34 cellular contexts compared by ENCODE assay signal in genomic region chr3:54776601-54777000, GRCh38.
"Had no signal": no experiment of that assay in that cellular context is flagged by ENCODE, and none has a peak within 500 bp of the region (broad histone marks: within the 10 kb centered on the region; RNA-seq: fewer than 3 reads in every experiment).

No MANE protein-coding gene starts in this region.

- H3K9me3 ChIP-seq: ascending aorta, body of pancreas, breast epithelium had no signal

- H3K27me3 Mint-ChIP-seq: activated B cell treated with CpG ODN at 0.5 μM for 24 hours; activated CD4-positive, alpha-beta memory T cell treated with anti-CD3 and anti-CD28 coated beads, Interleukin-2, amount 10 ng/mL, durations not matched to agents 7 days and 5 days; activated CD4-positive, alpha-beta T cell treated with anti-CD3 and anti-CD28 coated beads, Interleukin-2, amount 10 ng/mL, durations not matched to agents 24 days and 14 days; activated CD8-positive, alpha-beta memory T cell treated with anti-CD3 and anti-CD28 coated beads, Interleukin-2, amount 10 ng/mL, durations not matched to agents 7 days and 5 days; activated naive CD4-positive, alpha-beta T cell treated with anti-CD3 and anti-CD28 coated beads, Interleukin-2, amount 10 ng/mL, durations not matched to agents 7 days and 5 days; activated naive CD8-positive, alpha-beta T cell treated with anti-CD3 and anti-CD28 coated beads, Interleukin-2, amount 10 ng/mL, durations not matched to agents 7 days and 5 days; activated naive CD8-positive, alpha-beta T cell treated with anti-CD3 and anti-CD28 coated beads, Interleukin-2, amount 50 U/mL, for 24 hours; activated T-cell treated with anti-CD3 and anti-CD28 coated beads, Interleukin-2, amount 50 U/mL, for 24 hours; T-helper 17 cell had no signal

- H3K4me3 Mint-ChIP-seq: activated B cell treated with CpG ODN at 0.5 μM for 24 hours; activated CD4-positive, alpha-beta memory T cell treated with anti-CD3 and anti-CD28 coated beads, Interleukin-2, amount 10 ng/mL, durations not matched to agents 7 days and 5 days; activated CD4-positive, alpha-beta T cell treated with anti-CD3 and anti-CD28 coated beads, Interleukin-2, amount 10 ng/mL, durations not matched to agents 24 days and 14 days; activated CD8-positive, alpha-beta memory T cell treated with anti-CD3 and anti-CD28 coated beads, Interleukin-2, amount 10 ng/mL, durations not matched to agents 7 days and 5 days; activated CD8-positive, alpha-beta T cell treated with anti-CD3 and anti-CD28 coated beads, Interleukin-2, amount 10 ng/mL, durations not matched to agents 7 days and 5 days; activated naive CD4-positive, alpha-beta T cell treated with anti-CD3 and anti-CD28 coated beads, Interleukin-2, amount 10 ng/mL, durations not matched to agents 7 days and 5 days; activated naive CD4-positive, alpha-beta T cell treated with anti-CD3 and anti-CD28 coated beads, Interleukin-2, amount 50 U/mL, for 24 hours; activated naive CD8-positive, alpha-beta T cell; activated naive CD8-positive, alpha-beta T cell treated with anti-CD3 and anti-CD28 coated beads, Interleukin-2, amount 10 ng/mL, durations not matched to agents 7 days and 5 days; activated naive CD8-positive, alpha-beta T cell treated with anti-CD3 and anti-CD28 coated beads, Interleukin-2, amount 50 U/mL, for 24 hours; activated T-cell treated with anti-CD3 and anti-CD28 coated beads, Interleukin-2, amount 50 U/mL, for 24 hours; T-cell; T-helper 17 cell; T-helper 2 cell treated with Interferon-gamma antibody and Interleukin-4, amounts not matched to agents 5 μg/mL and 100 μg/mL, for 36 hours had no signal

- DNase-seq: activated B cell treated with CpG ODN at 0.5 μM for 24 hours; activated CD4-positive, alpha-beta memory T cell treated with anti-CD3 and anti-CD28 coated beads, Interleukin-2, amount 10 ng/mL, durations not matched to agents 7 days and 5 days; activated CD4-positive, alpha-beta T cell treated with anti-CD3 and anti-CD28 coated beads for 4 hours; activated CD4-positive, alpha-beta T cell treated with anti-CD3 and anti-CD28 coated beads, Interleukin-2, amount 10 ng/mL, durations not matched to agents 24 days and 14 days; activated CD4-positive, alpha-beta T cell treated with anti-CD3 and anti-CD28 coated beads, Interleukin-2, amount 50 U/mL, for 48 hours; activated CD4-positive, CD25-positive, alpha-beta regulatory T cell treated with anti-CD3 and anti-CD28 coated beads, Interleukin-2, amount 50 U/mL, for 72 hours; activated CD8-positive, alpha-beta memory T cell treated with anti-CD3 and anti-CD28 coated beads for 24 hours; activated CD8-positive, alpha-beta memory T cell treated with anti-CD3 and anti-CD28 coated beads, Interleukin-2, amount 10 ng/mL, durations not matched to agents 7 days and 5 days; activated CD8-positive, alpha-beta memory T cell treated with anti-CD3 and anti-CD28 coated beads, Interleukin-2, amount 50 U/mL, for 48 hours; activated CD8-positive, alpha-beta T cell treated with anti-CD3 and anti-CD28 coated beads, Interleukin-2, amount 10 ng/mL, durations not matched to agents 7 days and 5 days; activated effector memory CD4-positive, alpha-beta T cell treated with Interleukin-2 at 50 U/mL for 16 hours; activated gamma-delta T cell; activated naive CD4-positive, alpha-beta T cell treated with anti-CD3 and anti-CD28 coated beads, Interleukin-2, amount 10 ng/mL, durations not matched to agents 7 days and 5 days; activated naive CD4-positive, alpha-beta T cell treated with Interleukin-2 at 50 U/mL for 16 hours; activated naive CD8-positive, alpha-beta T cell treated with anti-CD3 and anti-CD28 coated beads, Interleukin-2, amount 10 ng/mL, durations not matched to agents 7 days and 5 days; activated naive CD8-positive, alpha-beta T cell treated with anti-CD3 and anti-CD28 coated beads, Interleukin-2, amount 50 U/mL, for 24 hours; activated T-cell treated with anti-CD3 and anti-CD28 coated beads, Interleukin-2, amount 50 U/mL, for 24 hours; activated T-cell treated with anti-CD3 and anti-CD28 coated beads, Interleukin-2, amount 50 U/mL, for 48 hours; amygdala; anterior cingulate cortex; body of pancreas; brain microvascular endothelial cell; central memory CD4-positive, alpha-beta T cell; T-cell; T-helper 17 cell; T-helper 9 cell had no signal

- FAIRE-seq: TTC549 had no signal

- H3K9me3 Mint-ChIP-seq: activated B cell treated with CpG ODN at 0.5 μM for 24 hours; activated CD4-positive, alpha-beta T cell treated with anti-CD3 and anti-CD28 coated beads, Interleukin-2, amount 10 ng/mL, durations not matched to agents 24 days and 14 days; activated naive CD8-positive, alpha-beta T cell treated with anti-CD3 and anti-CD28 coated beads, Interleukin-2, amount 10 ng/mL, durations not matched to agents 7 days and 5 days; activated naive CD8-positive, alpha-beta T cell treated with anti-CD3 and anti-CD28 coated beads, Interleukin-2, amount 50 U/mL, for 24 hours; activated T-cell treated with anti-CD3 and anti-CD28 coated beads, Interleukin-2, amount 50 U/mL, for 24 hours; activated T-helper 2 cell treated with anti-CD3 and anti-CD28 coated beads, Interferon-gamma antibody, Interleukin-2, Interleukin-4, amounts not matched to agents 10 μg/mL and 5 μg/mL and 100 μg/mL, durations not matched to agents 14 hours and 24 hours and 36 hours had no signal

- H3K27me3 ChIP-seq: ascending aorta, body of pancreas, brain microvascular endothelial cell, breast epithelium had no signal

- H3K27ac Mint-ChIP-seq: activated B cell treated with CpG ODN at 0.5 μM for 24 hours; activated CD4-positive, alpha-beta memory T cell treated with anti-CD3 and anti-CD28 coated beads, Interleukin-2, amount 10 ng/mL, durations not matched to agents 7 days and 5 days; activated CD4-positive, alpha-beta T cell treated with anti-CD3 and anti-CD28 coated beads, Interleukin-2, amount 10 ng/mL, durations not matched to agents 24 days and 14 days; activated CD8-positive, alpha-beta memory T cell treated with anti-CD3 and anti-CD28 coated beads, Interleukin-2, amount 10 ng/mL, durations not matched to agents 7 days and 5 days; activated CD8-positive, alpha-beta T cell treated with anti-CD3 and anti-CD28 coated beads, Interleukin-2, amount 10 ng/mL, durations not matched to agents 7 days and 5 days; activated naive CD4-positive, alpha-beta T cell treated with anti-CD3 and anti-CD28 coated beads, Interleukin-2, amount 10 ng/mL, durations not matched to agents 7 days and 5 days; activated naive CD4-positive, alpha-beta T cell treated with anti-CD3 and anti-CD28 coated beads, Interleukin-2, amount 50 U/mL, for 24 hours; activated naive CD8-positive, alpha-beta T cell; activated naive CD8-positive, alpha-beta T cell treated with anti-CD3 and anti-CD28 coated beads, Interleukin-2, amount 10 ng/mL, durations not matched to agents 7 days and 5 days; activated naive CD8-positive, alpha-beta T cell treated with anti-CD3 and anti-CD28 coated beads, Interleukin-2, amount 50 U/mL, for 24 hours; activated T-cell treated with anti-CD3 and anti-CD28 coated beads, Interleukin-2, amount 50 U/mL, for 24 hours; activated T-helper 2 cell treated with anti-CD3 and anti-CD28 coated beads, Interferon-gamma antibody, Interleukin-2, Interleukin-4, amounts not matched to agents 10 μg/mL and 5 μg/mL and 100 μg/mL, durations not matched to agents 14 hours and 24 hours and 36 hours; T-cell; T-helper 17 cell; T-helper 2 cell treated with Interferon-gamma antibody and Interleukin-4, amounts not matched to agents 5 μg/mL and 100 μg/mL, for 36 hours had no signal

- H3K36me3 Mint-ChIP-seq: activated CD8-positive, alpha-beta memory T cell treated with anti-CD3 and anti-CD28 coated beads, Interleukin-2, amount 10 ng/mL, durations not matched to agents 7 days and 5 days; activated naive CD4-positive, alpha-beta T cell treated with anti-CD3 and anti-CD28 coated beads, Interleukin-2, amount 10 ng/mL, durations not matched to agents 7 days and 5 days; activated naive CD4-positive, alpha-beta T cell treated with anti-CD3 and anti-CD28 coated beads, Interleukin-2, amount 50 U/mL, for 24 hours; activated naive CD8-positive, alpha-beta T cell; activated naive CD8-positive, alpha-beta T cell treated with anti-CD3 and anti-CD28 coated beads, Interleukin-2, amount 10 ng/mL, durations not matched to agents 7 days and 5 days; T-cell had no signal

- H3K36me3 ChIP-seq: ascending aorta, brain microvascular endothelial cell, breast epithelium had no signal

- H3K4me1 Mint-ChIP-seq: activated B cell treated with CpG ODN at 0.5 μM for 24 hours; activated CD4-positive, alpha-beta memory T cell treated with anti-CD3 and anti-CD28 coated beads, Interleukin-2, amount 10 ng/mL, durations not matched to agents 7 days and 5 days; activated CD4-positive, alpha-beta T cell treated with anti-CD3 and anti-CD28 coated beads, Interleukin-2, amount 10 ng/mL, durations not matched to agents 24 days and 14 days; activated CD8-positive, alpha-beta memory T cell treated with anti-CD3 and anti-CD28 coated beads, Interleukin-2, amount 10 ng/mL, durations not matched to agents 7 days and 5 days; activated naive CD4-positive, alpha-beta T cell treated with anti-CD3 and anti-CD28 coated beads, Interleukin-2, amount 10 ng/mL, durations not matched to agents 7 days and 5 days; activated naive CD4-positive, alpha-beta T cell treated with anti-CD3 and anti-CD28 coated beads, Interleukin-2, amount 50 U/mL, for 24 hours; activated naive CD8-positive, alpha-beta T cell treated with anti-CD3 and anti-CD28 coated beads, Interleukin-2, amount 10 ng/mL, durations not matched to agents 7 days and 5 days; activated naive CD8-positive, alpha-beta T cell treated with anti-CD3 and anti-CD28 coated beads, Interleukin-2, amount 50 U/mL, for 24 hours; T-cell; T-helper 17 cell had no signal

- H3K4me3 ChIP-seq: ascending aorta, body of pancreas, breast epithelium had no signal

- H3K4me1 ChIP-seq: ascending aorta, body of pancreas, breast epithelium had no signal

- H3K27ac ChIP-seq: ascending aorta, body of pancreas, brain microvascular endothelial cell, breast epithelium, VCaP had no signal
